Comparison of ENCODE assay signal across 28 cellular contexts in genomic region chr1:79371802-79372201, GRCh38.
"Had no signal": no experiment of that assay in that cellular context is flagged by ENCODE, and none has a peak within 500 bp of the region (broad histone marks: within the 10 kb centered on the region; RNA-seq: fewer than 3 reads in every experiment).

No MANE protein-coding gene starts in this region.

- H3K4me3 Mint-ChIP-seq: stimulated activated effector memory CD8-positive, alpha-beta T cell treated with anti-CD3 and anti-CD28 coated beads, Interleukin-12 subunit alpha, Interleukin-12 subunit beta, amount 100 ng/mL, for 72 hours; stimulated activated memory B cell treated with anti-CD40 and anti-IgM and Interleukin-4, amounts not matched to agents 10 μg/mL and 1 μg/mL and 100 μg/mL, for 72 hours; stimulated activated naive B cell treated with anti-CD40 and anti-IgM and Interleukin-4, amounts not matched to agents 10 μg/mL and 1 μg/mL and 100 μg/mL, for 72 hours; stimulated activated naive CD8-positive, alpha-beta T cell treated with anti-CD3 and anti-CD28 coated beads, Interleukin-15, amount 100 ng/mL, for 72 hours; stimulated activated naive CD8-positive, alpha-beta T cell treated with anti-CD3 and anti-CD28 coated beads, Interleukin-15, Interleukin-2, amounts not matched to agents 100 ng/mL and 50 ng/mL, for 24 hours; type B pancreatic cell had no signal

- H3K4me3 ChIP-seq: stomach, suprapubic skin, testis, thoracic aorta, thyroid gland, tibial artery, tibial nerve, transverse colon, upper lobe of left lung, upper lobe of right lung, uterus, vagina had no signal

- FAIRE-seq: urothelium cell line had no signal

- H3K4me1 Mint-ChIP-seq: stimulated activated effector memory CD8-positive, alpha-beta T cell treated with anti-CD3 and anti-CD28 coated beads, Interleukin-12 subunit alpha, Interleukin-12 subunit beta, amount 100 ng/mL, for 72 hours; stimulated activated memory B cell treated with anti-CD40 and anti-IgM and Interleukin-4, amounts not matched to agents 10 μg/mL and 1 μg/mL and 100 μg/mL, for 72 hours; stimulated activated naive B cell treated with anti-CD40 and anti-IgM and Interleukin-4, amounts not matched to agents 10 μg/mL and 1 μg/mL and 100 μg/mL, for 72 hours; stimulated activated naive CD8-positive, alpha-beta T cell treated with anti-CD3 and anti-CD28 coated beads, Interleukin-15, amount 100 ng/mL, for 72 hours had no signal

- H3K27me3 ChIP-seq: stomach, suprapubic skin, testis, thyroid gland, tibial artery, tibial nerve, transverse colon, upper lobe of left lung, upper lobe of right lung, uterus, vagina had no signal

- DNase-seq: stimulated activated CD4-positive, alpha-beta T cell treated with anti-CD3 and anti-CD28 coated beads, Interleukin-2, amount 100 ng/mL, for 48 hours; stimulated activated CD4-positive, alpha-beta T cell treated with anti-CD3 and anti-CD28 coated beads, Interleukin-4, amount 100 ng/mL, for 24 hours; stimulated activated CD4-positive, alpha-beta T cell treated with anti-CD3 and anti-CD28 coated beads, Interleukin-4, amount 100 ng/mL, for 4 hours; stimulated activated CD8-positive, alpha-beta memory T cell treated with anti-CD3 and anti-CD28 coated beads, Interleukin-4, amount 100 ng/mL, for 48 hours; stimulated activated naive B cell treated with anti-CD40 and anti-IgM and Interleukin-4, amounts not matched to agents 10 μg/mL and 1 μg/mL and 100 μg/mL, for 72 hours; stimulated activated naive CD4-positive, alpha-beta T cell; stimulated activated naive CD4-positive, alpha-beta T cell treated with Interleukin-2 at 50 U/mL for 16 hours; stimulated activated naive CD8-positive, alpha-beta T cell treated with anti-CD3 and anti-CD28 coated beads, Interleukin-15, amount 100 ng/mL, for 72 hours; stimulated activated naive CD8-positive, alpha-beta T cell treated with anti-CD3 and anti-CD28 coated beads, Interleukin-15, Interleukin-2, amounts not matched to agents 100 U/mL and 50 U/mL, for 24 hours; stomach; substantia nigra; testis; thyroid gland; tibial artery; transverse colon; trophoblast cell; upper lobe of left lung; upper lobe of right lung; uterus had no signal

- H3K27me3 Mint-ChIP-seq: stimulated activated memory B cell treated with anti-CD40 and anti-IgM and Interleukin-4, amounts not matched to agents 10 μg/mL and 1 μg/mL and 100 μg/mL, for 72 hours; stimulated activated naive B cell treated with anti-CD40 and anti-IgM and Interleukin-4, amounts not matched to agents 10 μg/mL and 1 μg/mL and 100 μg/mL, for 72 hours; stimulated activated naive CD8-positive, alpha-beta T cell treated with anti-CD3 and anti-CD28 coated beads, Interleukin-15, amount 100 ng/mL, for 72 hours; stimulated activated naive CD8-positive, alpha-beta T cell treated with anti-CD3 and anti-CD28 coated beads, Interleukin-15, Interleukin-2, amounts not matched to agents 100 ng/mL and 50 ng/mL, for 24 hours had no signal

- H3K36me3 Mint-ChIP-seq: stimulated activated effector memory CD8-positive, alpha-beta T cell treated with anti-CD3 and anti-CD28 coated beads, Interleukin-12 subunit alpha, Interleukin-12 subunit beta, amount 100 ng/mL, for 72 hours; stimulated activated memory B cell treated with anti-CD40 and anti-IgM and Interleukin-4, amounts not matched to agents 10 μg/mL and 1 μg/mL and 100 μg/mL, for 72 hours; stimulated activated naive B cell treated with anti-CD40 and anti-IgM and Interleukin-4, amounts not matched to agents 10 μg/mL and 1 μg/mL and 100 μg/mL, for 72 hours; type B pancreatic cell had no signal

- H3K27ac Mint-ChIP-seq: stimulated activated effector memory CD8-positive, alpha-beta T cell treated with anti-CD3 and anti-CD28 coated beads, Interleukin-12 subunit alpha, Interleukin-12 subunit beta, amount 100 ng/mL, for 72 hours; stimulated activated memory B cell treated with anti-CD40 and anti-IgM and Interleukin-4, amounts not matched to agents 10 μg/mL and 1 μg/mL and 100 μg/mL, for 72 hours; stimulated activated naive B cell treated with anti-CD40 and anti-IgM and Interleukin-4, amounts not matched to agents 10 μg/mL and 1 μg/mL and 100 μg/mL, for 72 hours; stimulated activated naive CD8-positive, alpha-beta T cell treated with anti-CD3 and anti-CD28 coated beads, Interleukin-15, amount 100 ng/mL, for 72 hours; stimulated activated naive CD8-positive, alpha-beta T cell treated with anti-CD3 and anti-CD28 coated beads, Interleukin-15, Interleukin-2, amounts not matched to agents 100 ng/mL and 50 ng/mL, for 24 hours; type B pancreatic cell had no signal

- H3K36me3 ChIP-seq: stomach, suprapubic skin, thoracic aorta, thyroid gland, tibial artery, tibial nerve, transverse colon, upper lobe of left lung, upper lobe of right lung, uterus, vagina had no signal

- ATAC-seq: stimulated activated effector memory CD8-positive, alpha-beta T cell treated with anti-CD3 and anti-CD28 coated beads, Interleukin-12 subunit alpha, Interleukin-12 subunit beta, amount 100 ng/mL, for 72 hours; stimulated activated memory B cell treated with anti-CD40 and anti-IgM and Interleukin-4, amounts not matched to agents 10 μg/mL and 1 μg/mL and 100 μg/mL, for 72 hours; stimulated activated naive B cell treated with anti-CD40 and anti-IgM and Interleukin-4, amounts not matched to agents 10 μg/mL and 1 μg/mL and 100 μg/mL, for 72 hours; stimulated activated naive CD8-positive, alpha-beta T cell treated with anti-CD3 and anti-CD28 coated beads, Interleukin-15, amount 100 ng/mL, for 72 hours; stimulated activated naive CD8-positive, alpha-beta T cell treated with anti-CD3 and anti-CD28 coated beads, Interleukin-15, Interleukin-2, amounts not matched to agents 100 U/mL and 50 U/mL, for 24 hours; upper lobe of right lung had no signal

- H3K27ac ChIP-seq: stomach, suprapubic skin, testis, thoracic aorta, thyroid gland, tibial artery, tibial nerve, transverse colon, upper lobe of left lung, upper lobe of right lung, uterus, vagina had no signal

- H3K9me3 ChIP-seq: stomach, suprapubic skin, testis, thoracic aorta, thyroid gland, tibial artery, tibial nerve, transverse colon, upper lobe of left lung, upper lobe of right lung, uterus, vagina had no signal

- H3K4me1 ChIP-seq: stomach, suprapubic skin, testis, transverse colon, upper lobe of left lung, upper lobe of right lung, uterus, vagina had no signal

- H3K9me3 Mint-ChIP-seq: stimulated activated naive B cell treated with anti-CD40 and anti-IgM and Interleukin-4, amounts not matched to agents 10 μg/mL and 1 μg/mL and 100 μg/mL, for 72 hours had no signal
